ENCODE assay signal across 25 cellular contexts in genomic region chr5:92472981-92473566, GRCh38.
A peak's percentile ranks its signal among the peaks of the same experiment; 100 is the strongest.
DNase-seq lines count a peak whose midpoint lies in the region; ATAC-seq, FAIRE-seq and TF ChIP-seq lines count a peak whose summit lies in the region.
"Had no signal": no experiment of that assay in that cellular context is flagged by ENCODE, and none has a peak within 500 bp of the region (broad histone marks: within the 10 kb centered on the region; RNA-seq: fewer than 3 reads in every experiment).

No MANE protein-coding gene starts in this region.

- H3K4me1 ChIP-seq in HEK293 (ENCODE audit: control insufficient read depth, insufficient read depth, low read length) (no peaks in the 10 kb centered on the region), K562 (replicated peaks in 1 of 2; ENCODE audit: control insufficient read depth in 2 of 2, insufficient read depth in 2 of 2, low read length in 2 of 2) (no peaks in the 10 kb centered on the region)
- H3K4me1 ChIP-seq in CD4-positive, alpha-beta memory T cell (ENCODE audit: insufficient read depth, low read length): no peaks in the 10 kb centered on the region
- H3K4me1 ChIP-seq: A549; BLaER1 treated with 17β-estradiol and CSF1 and Interleukin-3, amounts not matched to agents 10 nM and 100 nM had no signal

- H3K9ac ChIP-seq in K562 (ENCODE audit: insufficient read depth in 1 of 2, low read depth in 2 of 2, low read length in 2 of 2): no peak overlapping the region
- H3K9ac ChIP-seq: BLaER1 treated with 17β-estradiol and CSF1 and Interleukin-3, amounts not matched to agents 10 nM and 100 nM had no signal

- TF ChIP-seq CTCF in HEK293 (tag by site-specific recombination; IDR thresholded peaks at IDR 0.05) (no peak), K562 (IDR thresholded peaks at IDR 0.05 in 2 of 3, conservative IDR thresholded peaks at IDR 0.05 in 1 of 3; ENCODE audit: insufficient read depth in 2 of 3, low read depth in 1 of 3, low read length in 3 of 3) (no peak)

- intact Hi-C loops in K562 (cut with micrococcal nuclease): no loop called here
- intact Hi-C loops in CD4-positive, alpha-beta memory T cell (cut with micrococcal nuclease): no loop called here

- H3K27ac Mint-ChIP-seq in CD4-positive, alpha-beta memory T cell: no peak overlapping the region
- H3K27ac Mint-ChIP-seq: B cell; CD4-positive, alpha-beta T cell; CD8-positive, alpha-beta memory T cell had no signal

- H3K4me1 Mint-ChIP-seq in CD4-positive, alpha-beta memory T cell: no peaks in the 10 kb centered on the region
- H3K4me1 Mint-ChIP-seq: B cell; CD8-positive, alpha-beta memory T cell had no signal

- no peak for DNase-seq in K562 (ENCODE audit: extremely low read depth in 1 of 4, low spot score in 3 of 4)
- no peak for DNase-seq in stimulated activated CD4-positive, alpha-beta T cell treated with anti-CD3 and anti-CD28 coated beads, Interleukin-4, amount 100 ng/mL, for 1 hour
- no peak for DNase-seq in CD4-positive, alpha-beta memory T cell
- DNase-seq: AML-193; CD4-positive, alpha-beta T cell; CD8-positive, alpha-beta memory T cell; COR-L47; DMS 273 treated with DMSO at 0.1 percent for 48 hours; DMS153; DMS53; DMS79; DND-41; EL; GDM1 had no signal

- no peak for TF ChIP-seq POLR2A in K562 (conservative IDR thresholded peaks at IDR 0.05)

- no peaks in the 10 kb centered on the region for H3K9me1 ChIP-seq in K562 (ENCODE audit: control insufficient read depth, insufficient read depth, low read length)

- no TSS peak for BruUV-seq in K562 (replicated peaks; lab: Mats Ljungman, UMichigan)

- in situ Hi-C loops in K562 (cut with MboI): no loop called here

- H3K9me3 Mint-ChIP-seq in CD4-positive, alpha-beta memory T cell: peaks cover 0 to 18% (median 6%) of the 10 kb centered on the region in 8 donors

- no peak overlapping the region for H2AFZ ChIP-seq in K562 (ENCODE audit: low read depth, low read length)

- ATAC-seq in GM18858 (IDR thresholded peaks at IDR 0.05; ENCODE audit: unreplicated experiment): peak; percentile 72
- no peak for ATAC-seq in K562
- ATAC-seq: A549, GM12878 had no signal

- H3K27me3 Mint-ChIP-seq in CD4-positive, alpha-beta memory T cell: no peaks in the 10 kb centered on the region
- H3K27me3 Mint-ChIP-seq: B cell; CD4-positive, alpha-beta T cell had no signal

- no peaks in the 10 kb centered on the region for H3K27me3 ChIP-seq in K562 (ENCODE audit: control insufficient read depth in 2 of 2, insufficient read depth in 2 of 2, low read length in 2 of 2)
- H3K27me3 ChIP-seq in CD4-positive, alpha-beta memory T cell (ENCODE audit: insufficient read depth, low read length): no peaks in the 10 kb centered on the region
- H3K27me3 ChIP-seq: BLaER1 treated with 17β-estradiol and CSF1 and Interleukin-3, amounts not matched to agents 10 nM and 100 nM had no signal

- H3K4me3 Mint-ChIP-seq in CD4-positive, alpha-beta memory T cell: no peak overlapping the region
- H3K4me3 Mint-ChIP-seq: B cell; CD4-positive, alpha-beta T cell; CD8-positive, alpha-beta memory T cell had no signal

- CTCF ChIA-PET in HEK293 (lab: Yijun Ruan, JAX): interaction anchor here (0.5 kb wide), 1 partner anchor 952 kb away, joined by 3 read pairs; no protein-coding TSS in a partner anchor
- CTCF ChIA-PET in K562 (lab: Yijun Ruan, JAX; ENCODE audit: low intra/inter-chr PET ratio): no interaction called here
- CTCF ChIA-PET in CD4-positive, alpha-beta memory T cell (lab: Charles Lee; ENCODE audit: partially characterized antibody): no interaction called here

- no peak for FAIRE-seq in K562 (lab: Jason Lieb, UNC)
- FAIRE-seq: A549, GM12878, GM12892, GM18507, GM19239 had no signal

- POLR2A ChIA-PET in HEK293 (lab: Yijun Ruan, JAX) (no interaction called here), K562 (lab: Yijun Ruan, JAX) (no interaction called here)
- POLR2A ChIA-PET in CD4-positive, alpha-beta memory T cell (lab: Charles Lee; ENCODE audit: partially characterized antibody): no interaction called here

- H4K20me1 ChIP-seq in K562 (replicated peaks; ENCODE audit: control insufficient read depth, insufficient read depth, low read length): no peaks in the 10 kb centered on the region
- H4K20me1 ChIP-seq: BLaER1 treated with 17β-estradiol and CSF1 and Interleukin-3, amounts not matched to agents 10 nM and 100 nM had no signal

- TF ChIP-seq RAD21 in K562 (CRISPR knock-in tag; conservative IDR thresholded peaks at IDR 0.05 in 1 of 2, IDR thresholded peaks at IDR 0.05 in 1 of 2): no peak

- H3K27ac ChIP-seq in HEK293 (ENCODE audit: extremely low read depth, low read depth, low read length): no peak overlapping the region
- no peak overlapping the region for H3K27ac ChIP-seq in K562 (ENCODE audit: extremely low read depth, low read depth, low read length)
- no peak overlapping the region for H3K27ac ChIP-seq in CD4-positive, alpha-beta memory T cell (ENCODE audit: low read depth, low read length)
- H3K27ac ChIP-seq: 22Rv1; A549; BLaER1 treated with 17β-estradiol and CSF1 and Interleukin-3, amounts not matched to agents 10 nM and 100 nM; C4-2B had no signal

- H3K4me3 ChIP-seq in HEK293 (ENCODE audit: low read depth, low read length) (no peak overlapping the region), K562 (no peak overlapping the region)
- H3K4me3 ChIP-seq in CD4-positive, alpha-beta memory T cell (ENCODE audit: low read length in 2 of 2): no peak overlapping the region
- H3K4me3 ChIP-seq: A549; BLaER1 treated with 17β-estradiol and CSF1 and Interleukin-3, amounts not matched to agents 10 nM and 100 nM; GM12878 had no signal

- no peak for TF ChIP-seq EP300 in K562 (IDR thresholded peaks at IDR 0.05; ENCODE audit: low read length)

- H3K4me2 ChIP-seq in K562 (ENCODE audit: insufficient read depth, low read length): no peak overlapping the region
- H3K4me2 ChIP-seq: A549; BLaER1 treated with 17β-estradiol and CSF1 and Interleukin-3, amounts not matched to agents 10 nM and 100 nM had no signal

- no peaks in the 10 kb centered on the region for H3K36me3 Mint-ChIP-seq in CD4-positive, alpha-beta memory T cell
- H3K36me3 Mint-ChIP-seq: CD8-positive, alpha-beta memory T cell had no signal

- H3K79me2 ChIP-seq in K562 (ENCODE audit: control insufficient read depth, insufficient read depth, low read length): no peaks in the 10 kb centered on the region

- WGBS in K562 (ENCODE audit: insufficient coverage, low coverage, missing lambda C conversion rate): 0% methylated on average over 1 of the region's 1 CpG

- H3K36me3 ChIP-seq in HEK293 (ENCODE audit: control insufficient read depth in 2 of 2, insufficient read depth in 1 of 2, low read length in 2 of 2): no peaks in the 10 kb centered on the region
- no peaks in the 10 kb centered on the region for H3K36me3 ChIP-seq in K562 (ENCODE audit: control insufficient read depth, insufficient read depth, low read length)
- H3K36me3 ChIP-seq in CD4-positive, alpha-beta memory T cell (ENCODE audit: insufficient read depth, low read length): no peaks in the 10 kb centered on the region
- H3K36me3 ChIP-seq: BLaER1 treated with 17β-estradiol and CSF1 and Interleukin-3, amounts not matched to agents 10 nM and 100 nM had no signal

- H3K9me3 ChIP-seq in HEK293 (ENCODE audit: control insufficient read depth, insufficient read depth, low read depth, low read length) (no peaks in the 10 kb centered on the region), K562 (replicated peaks; ENCODE audit: control insufficient read depth, insufficient read depth, low read depth, low read length) (no peaks in the 10 kb centered on the region)
- H3K9me3 ChIP-seq in CD4-positive, alpha-beta memory T cell (ENCODE audit: control insufficient read depth in 1 of 2, low read length in 2 of 2): no peaks in the 10 kb centered on the region

TF ChIP-seq in HEK293, 187 proteins besides CTCF, POLR2A, EP300 and RAD21:
- peak; percentile 92 for TF ChIP-seq ZNF707 (tag by site-specific recombination; IDR thresholded peaks at IDR 0.05)
- TF ChIP-seq SETDB1 (IDR thresholded peaks at IDR 0.05; ENCODE audit: insufficient read length, low read length): no peak

TF ChIP-seq in K562, 482 proteins besides CTCF, POLR2A, EP300 and RAD21:
- TF ChIP-seq SMAD2 (IDR thresholded peaks at IDR 0.05; ENCODE audit: low read depth, low read length): no peak
- TF ChIP-seq ZNF707 (CRISPR knock-in tag; conservative IDR thresholded peaks at IDR 0.05): peak; percentile 75
